23 cellular contexts compared by ENCODE assay signal in the genomic region with DNA sequence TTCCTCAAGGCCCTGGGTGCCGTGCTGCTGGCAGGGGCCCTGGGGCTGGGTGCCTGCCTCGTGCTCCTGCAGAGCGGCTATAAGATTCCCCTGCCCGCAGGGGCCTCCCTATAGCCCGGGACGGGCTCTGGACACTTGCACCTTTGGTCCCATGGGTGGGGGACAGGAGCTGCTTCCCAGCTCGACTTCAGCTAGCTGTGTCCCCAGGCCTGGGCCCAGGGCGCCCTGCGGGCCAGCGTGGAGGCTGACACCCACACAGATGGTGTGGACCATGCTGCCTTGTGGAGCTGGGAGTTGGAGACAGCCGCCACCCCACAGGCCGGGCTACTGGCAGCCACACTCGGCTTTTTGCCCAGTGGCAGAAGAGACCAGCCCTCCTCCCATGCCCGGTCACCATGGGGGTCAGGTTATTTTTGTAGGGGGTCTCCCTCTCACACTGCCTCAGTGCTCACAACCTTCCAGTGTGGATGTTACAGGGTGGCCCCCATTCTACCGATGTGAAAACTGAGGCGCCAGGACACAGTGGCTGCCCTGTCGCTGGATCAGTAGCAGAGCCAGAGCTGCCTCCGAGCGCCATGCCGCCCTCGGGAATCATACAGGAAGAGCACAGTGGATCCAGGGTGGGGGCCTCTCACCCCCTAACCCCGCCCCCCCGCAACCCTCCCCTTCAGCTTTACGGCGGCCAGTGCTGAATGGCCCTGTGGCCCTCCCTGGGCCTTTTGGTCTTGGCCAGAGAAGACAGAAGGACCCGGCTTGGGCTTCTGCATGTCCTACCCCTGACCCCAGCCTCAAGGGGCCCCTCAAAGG. TPM values are rescaled to one million over a fixed set of nuclear protein-coding genes. Genes with fewer than 3 reads are reported as not detected.
A peak's percentile ranks its signal among the peaks of the same experiment; 100 is the strongest.
DNase-seq lines count a peak whose midpoint lies in the region; ATAC-seq, FAIRE-seq and TF ChIP-seq lines count a peak whose summit lies in the region.
"Had no signal": no experiment of that assay in that cellular context is flagged by ENCODE, and none has a peak within 500 bp of the region (broad histone marks: within the 10 kb centered on the region; RNA-seq: fewer than 3 reads in every experiment).

No MANE protein-coding gene starts in this region.

- DNase-seq in H7 (peak; percentile 65), kidney (peak; percentile 64), posterior vena cava (ENCODE audit: low spot score) (peak; percentile 67)
- no peak for DNase-seq in NK-92 treated with Interleukin-12 subunit alpha and Interleukin-12 subunit beta, amount 100 ng/mL, for 24 hours (lab: John Stamatoyannopoulos, UW)
- DNase-seq: AML-193; BE2C; CD4-positive, alpha-beta T cell; CD8-positive, alpha-beta memory T cell; DMS 273 treated with DMSO at 0.1 percent for 48 hours; DMS79; EL; GDM1; HFFc6 had no signal

- H3K4me1 ChIP-seq in kidney (ENCODE audit: control insufficient read depth in 1 of 2, insufficient read depth in 1 of 2, low read depth in 1 of 2, low read length in 2 of 2) = no peaks in the 10 kb centered on the region
- H3K4me1 ChIP-seq: BE2C, HAP-1 had no signal

- no peak for FAIRE-seq in kidney (lab: Jason Lieb, UNC)
- FAIRE-seq: A204.1, D721Med, GM12878 had no signal

- H3K9ac ChIP-seq in kidney (ENCODE audit: low read length in 2 of 2) = no peak overlapping the region
- H3K9ac ChIP-seq: BLaER1 treated with 17β-estradiol and CSF1 and Interleukin-3, amounts not matched to agents 10 nM and 100 nM had no signal

- ATAC-seq in GM18520 (IDR thresholded peaks at IDR 0.05; ENCODE audit: unreplicated experiment) (no peak), HG03175 (IDR thresholded peaks at IDR 0.05; ENCODE audit: unreplicated experiment) (no peak)
- ATAC-seq: GM12878, GM23338 had no signal

- H3K27me3 ChIP-seq in H7 (ENCODE audit: control insufficient read depth, insufficient read depth, low read length) = no peaks in the 10 kb centered on the region
- H3K27me3 ChIP-seq: BE2C; BLaER1 treated with 17β-estradiol and CSF1 and Interleukin-3, amounts not matched to agents 10 nM and 100 nM had no signal

- no peaks in the 10 kb centered on the region for H3K9me3 ChIP-seq in kidney (ENCODE audit: control insufficient read depth in 1 of 2, low read length in 2 of 2)
- H3K9me3 ChIP-seq: BE2C; BLaER1 treated with 17β-estradiol and CSF1 and Interleukin-3, amounts not matched to agents 10 nM and 100 nM; HAP-1 had no signal

- H3K36me3 ChIP-seq in H7 (replicated peaks; ENCODE audit: control insufficient read depth, insufficient read depth, low read length) = no peaks in the 10 kb centered on the region
- no peaks in the 10 kb centered on the region for H3K36me3 ChIP-seq in kidney (ENCODE audit: control insufficient read depth in 1 of 2, insufficient read depth in 2 of 2, low read length in 2 of 2)
- H3K36me3 ChIP-seq: BE2C; BLaER1 treated with 17β-estradiol and CSF1 and Interleukin-3, amounts not matched to agents 10 nM and 100 nM; HAP-1 had no signal

- no peak overlapping the region for H3K27ac ChIP-seq in kidney (ENCODE audit: low read depth in 2 of 2, low read length in 2 of 2)
- H3K27ac ChIP-seq: 22Rv1; BLaER1 treated with 17β-estradiol and CSF1 and Interleukin-3, amounts not matched to agents 10 nM and 100 nM had no signal

- intact Hi-C loops in kidney (cut with DNase I) = no loop called here
- intact Hi-C loops in posterior vena cava (cut with DNase I) = no loop called here

- no peak for TF ChIP-seq CTCF in kidney (IDR thresholded peaks at IDR 0.05; ENCODE audit: borderline replicate concordance, extremely low read depth, insufficient read depth)

- H3K4me3 ChIP-seq in H7 (ENCODE audit: insufficient read depth, low read depth, low read length) = no peak overlapping the region
- H3K4me3 ChIP-seq in kidney (ENCODE audit: low read length in 2 of 2) = no peak overlapping the region
- H3K4me3 ChIP-seq: BLaER1 treated with 17β-estradiol and CSF1 and Interleukin-3, amounts not matched to agents 10 nM and 100 nM; GM12878; GM23338; HAP-1 had no signal

RNA-seq across cellular contexts. Expression of gene DISP3, which starts 57.8 kb away (rescaled TPM):
- 5.8 and 6.1 TPM in 2 replicates for total RNA-seq in H7 (2014; rRNA removed; shearing (Covaris generic))
- total RNA-seq in kidney (0.19 TPM), posterior vena cava (not detected)
- not detected for polyA plus RNA-seq in kidney (ENCODE audit: insufficient read depth, low read depth, low replicate concordance)
- total RNA-seq: HFFc6 had no signal
- polyA plus RNA-seq: CD14-positive monocyte had no signal
